In the genomic region with DNA sequence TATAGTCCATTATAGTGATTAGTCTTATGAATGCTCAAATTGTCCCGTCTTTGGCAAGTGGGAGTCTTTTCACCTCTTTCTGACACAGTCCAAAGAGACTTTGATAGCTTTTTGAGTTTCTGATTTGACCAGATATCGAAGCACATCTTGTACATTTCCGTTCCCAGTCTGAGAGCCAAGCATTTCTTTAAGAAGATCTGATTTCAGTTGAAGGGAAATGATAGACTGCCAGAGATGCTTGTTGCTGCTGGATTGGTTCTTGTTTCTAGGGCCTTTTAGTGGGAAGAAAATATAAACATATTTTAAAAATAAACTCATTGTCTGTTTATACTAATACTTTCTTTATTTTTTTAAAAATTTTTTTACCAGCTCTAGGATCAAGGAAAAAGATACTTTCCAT, we compare ENCODE assay signal across 2 cellular contexts.
TF ChIP-seq lines count a peak whose summit lies in the region.

No MANE protein-coding gene starts in this region.

TF ChIP-seq in IMR-90, 13 proteins besides CTCF, POLR2A, EP300 and RAD21:
- TF ChIP-seq NFE2L2 (IDR thresholded peaks at IDR 0.05; ENCODE audit: low read depth, low read length), result no peak
- no peak for TF ChIP-seq BHLHE40 (IDR thresholded peaks at IDR 0.05; ENCODE audit: low read depth, low read length)
- no peak for TF ChIP-seq CHD1 (IDR thresholded peaks at IDR 0.05; ENCODE audit: low read depth, low read length)
- no peak for TF ChIP-seq MAFK (IDR thresholded peaks at IDR 0.05; ENCODE audit: low read depth, low read length)
- TF ChIP-seq FOS (IDR thresholded peaks at IDR 0.05; ENCODE audit: low read depth, low read length), result no peak
- no peak for TF ChIP-seq RFX5 (IDR thresholded peaks at IDR 0.05; ENCODE audit: low read depth, low read length)
- TF ChIP-seq, protein P1, sequence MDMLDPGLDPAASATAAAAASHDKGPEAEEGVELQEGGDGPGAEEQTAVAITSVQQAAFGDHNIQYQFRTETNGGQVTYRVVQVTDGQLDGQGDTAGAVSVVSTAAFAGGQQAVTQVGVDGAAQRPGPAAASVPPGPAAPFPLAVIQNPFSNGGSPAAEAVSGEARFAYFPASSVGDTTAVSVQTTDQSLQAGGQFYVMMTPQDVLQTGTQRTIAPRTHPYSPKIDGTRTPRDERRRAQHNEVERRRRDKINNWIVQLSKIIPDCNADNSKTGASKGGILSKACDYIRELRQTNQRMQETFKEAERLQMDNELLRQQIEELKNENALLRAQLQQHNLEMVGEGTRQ (IDR thresholded peaks at IDR 0.05; ENCODE audit: low read depth, low read length), result no peak
- TF ChIP-seq CEBPB (IDR thresholded peaks at IDR 0.05; ENCODE audit: low read depth, low read length), result no peak
- no peak for TF ChIP-seq RCOR1 (IDR thresholded peaks at IDR 0.05; ENCODE audit: insufficient replicate concordance, low read length)
- no peak for TF ChIP-seq MAZ (IDR thresholded peaks at IDR 0.05; ENCODE audit: borderline replicate concordance, low read depth, low read length)
- TF ChIP-seq SMC3 (IDR thresholded peaks at IDR 0.05; ENCODE audit: low read depth, low read length), result no peak
- no peak for TF ChIP-seq MXI1 (IDR thresholded peaks at IDR 0.05; ENCODE audit: borderline replicate concordance, low read depth, low read length)
- TF ChIP-seq, protein P2, sequence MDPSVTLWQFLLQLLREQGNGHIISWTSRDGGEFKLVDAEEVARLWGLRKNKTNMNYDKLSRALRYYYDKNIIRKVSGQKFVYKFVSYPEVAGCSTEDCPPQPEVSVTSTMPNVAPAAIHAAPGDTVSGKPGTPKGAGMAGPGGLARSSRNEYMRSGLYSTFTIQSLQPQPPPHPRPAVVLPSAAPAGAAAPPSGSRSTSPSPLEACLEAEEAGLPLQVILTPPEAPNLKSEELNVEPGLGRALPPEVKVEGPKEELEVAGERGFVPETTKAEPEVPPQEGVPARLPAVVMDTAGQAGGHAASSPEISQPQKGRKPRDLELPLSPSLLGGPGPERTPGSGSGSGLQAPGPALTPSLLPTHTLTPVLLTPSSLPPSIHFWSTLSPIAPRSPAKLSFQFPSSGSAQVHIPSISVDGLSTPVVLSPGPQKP (IDR thresholded peaks at IDR 0.05; ENCODE audit: borderline replicate concordance, low read depth, low read length), result no peak

TF ChIP-seq in endothelial cell of umbilical vein, 7 proteins besides CTCF, POLR2A, EP300 and RAD21:
- TF ChIP-seq, protein P3, sequence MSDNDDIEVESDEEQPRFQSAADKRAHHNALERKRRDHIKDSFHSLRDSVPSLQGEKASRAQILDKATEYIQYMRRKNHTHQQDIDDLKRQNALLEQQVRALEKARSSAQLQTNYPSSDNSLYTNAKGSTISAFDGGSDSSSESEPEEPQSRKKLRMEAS (IDR thresholded peaks at IDR 0.05; ENCODE audit: insufficient read depth, insufficient read length), result no peak
- no peak for TF ChIP-seq GATA2 (IDR thresholded peaks at IDR 0.05; ENCODE audit: insufficient read depth, insufficient read length, low read depth, low read length)
- no peak for TF ChIP-seq MYC (IDR thresholded peaks at IDR 0.05; ENCODE audit: low read depth, low read length)
- no peak for TF ChIP-seq JUN (IDR thresholded peaks at IDR 0.05; ENCODE audit: borderline replicate concordance, insufficient read depth, insufficient read length, low read depth)
- no peak for TF ChIP-seq FOS (IDR thresholded peaks at IDR 0.05; ENCODE audit: borderline replicate concordance, insufficient read depth, low read length)
